8 cellular contexts compared by ENCODE assay signal in genomic region chr16:54284931-54285413, GRCh38. TPM values are rescaled to one million over a fixed set of nuclear protein-coding genes. Genes with fewer than 3 reads are reported as not detected.
DNase-seq lines count a peak whose midpoint lies in the region; ATAC-seq and TF ChIP-seq lines count a peak whose summit lies in the region.

No MANE protein-coding gene starts in this region.

- H3K4me3 Mint-ChIP-seq in osteocyte (ENCODE audit: unreplicated experiment): peak overlapping the region; percentile 67

- H3K4me1 Mint-ChIP-seq in osteocyte (ENCODE audit: unreplicated experiment): peaks cover 31% of the 10 kb centered on the region

- no peak overlapping the region for H3K27ac Mint-ChIP-seq in osteocyte (ENCODE audit: unreplicated experiment)

- H3K9me3 Mint-ChIP-seq in osteocyte (ENCODE audit: unreplicated experiment): no peaks in the 10 kb centered on the region

- no peak for TF ChIP-seq CTCF in epithelial cell of proximal tubule (conservative IDR thresholded peaks at IDR 0.05; ENCODE audit: low read depth, low read length)
- TF ChIP-seq CTCF in osteocyte (IDR thresholded peaks at IDR 0.05): no peak

- peaks cover 77% of the 10 kb centered on the region for H3K27me3 Mint-ChIP-seq in osteocyte (ENCODE audit: unreplicated experiment)

- H3K4me3 ChIP-seq in epithelial cell of proximal tubule (ENCODE audit: low read depth, low read length): peak overlapping the region; percentile 69

- DNase-seq in ELF-1 (ENCODE audit: low read depth, low spot score) (peak; percentile 26), NCI-H146 treated with DMSO at 0.1 percent for 48 hours (lab: John Stamatoyannopoulos, UW; ENCODE audit: unreplicated experiment) (peak; percentile 2), epithelial cell of proximal tubule (ENCODE audit: low read depth) (no peak), osteocyte (ENCODE audit: extremely low spot score, unreplicated experiment) (no peak), ureter (ENCODE audit: low spot score) (no peak)
- no peak for DNase-seq in stimulated activated CD4-positive, alpha-beta T cell treated with anti-CD3 and anti-CD28 coated beads, Interleukin-4, amount 100 ng/mL, for 1 hour

- ATAC-seq in GM21786 (IDR thresholded peaks at IDR 0.05; ENCODE audit: unreplicated experiment): no peak
- no peak for ATAC-seq in GM18858 (IDR thresholded peaks at IDR 0.05; ENCODE audit: unreplicated experiment)

- peaks cover 2% of the 10 kb centered on the region for H3K36me3 Mint-ChIP-seq in osteocyte (ENCODE audit: unreplicated experiment)

RNA-seq across cellular contexts. Expression of gene IRX3, which starts 1.6 kb away (rescaled TPM):
- total RNA-seq in epithelial cell of proximal tubule: 12.8 and 28.7 TPM in 2 replicates
- 0.63 and 0.91 TPM in 2 replicates for total RNA-seq in osteocyte
- 10.9 TPM for total RNA-seq in ureter

Comparison
In these comparisons a context has a peak if more than half of its experiments do, and no peak if none do; other contexts are left out.
1. DNase-seq: peak in ELF-1 (single experiment) and NCI-H146 treated with DMSO at 0.1 percent for 48 hours (single experiment); none in epithelial cell of proximal tubule (single experiment), osteocyte (single experiment), stimulated activated CD4-positive, alpha-beta T cell treated with anti-CD3 and anti-CD28 coated beads, Interleukin-4, amount 100 ng/mL, for 1 hour (single experiment) and ureter (single experiment).